Comparison of ENCODE assay signal across 17 cellular contexts in the genomic region with DNA sequence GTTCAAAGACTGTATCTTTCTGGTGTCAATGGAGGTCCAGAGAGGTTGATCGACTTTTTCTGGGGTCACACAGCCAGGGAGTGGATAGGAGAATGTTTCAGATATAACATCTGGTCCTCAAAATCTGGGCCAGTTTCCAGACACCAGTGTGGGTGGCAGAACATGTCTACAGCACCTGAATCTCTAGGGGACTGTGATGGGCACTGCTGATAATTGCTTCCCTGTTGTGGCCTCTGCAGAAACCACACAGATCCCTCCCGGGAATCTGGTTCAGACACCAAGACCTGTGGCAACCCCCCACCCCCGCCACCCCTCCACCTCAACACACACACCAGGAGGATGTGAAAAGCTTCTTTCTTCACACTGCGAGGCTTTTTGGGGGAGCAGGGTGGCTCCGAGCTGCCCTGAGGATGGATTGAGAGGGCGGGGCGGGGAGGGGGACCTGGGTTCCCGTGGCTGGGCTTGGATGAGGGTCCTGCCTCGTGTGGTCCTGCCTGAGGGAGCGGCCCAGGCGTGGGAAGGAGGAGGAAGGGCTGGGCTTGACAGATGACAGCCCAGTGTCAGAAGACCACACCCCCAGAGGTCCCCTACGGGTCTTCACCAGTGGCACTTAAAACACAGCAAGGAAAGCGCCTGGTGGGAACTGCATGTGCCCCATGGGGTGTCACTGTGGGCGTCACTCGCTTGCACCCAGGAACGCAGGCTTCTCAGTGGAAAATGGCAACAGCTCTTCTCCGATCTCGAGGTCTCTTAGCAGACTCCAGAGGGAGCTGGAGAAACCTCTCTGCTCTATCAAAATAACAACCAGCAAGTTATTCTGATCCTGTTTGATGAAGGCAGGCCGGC. TPM values are rescaled to one million over a fixed set of nuclear protein-coding genes. Genes with fewer than 3 reads are reported as not detected.
DNase-seq lines count a peak whose midpoint lies in the region; ATAC-seq and TF ChIP-seq lines count a peak whose summit lies in the region.
"Had no signal": no experiment of that assay in that cellular context is flagged by ENCODE, and none has a peak within 500 bp of the region (broad histone marks: within the 10 kb centered on the region; RNA-seq: fewer than 3 reads in every experiment).

No MANE protein-coding gene starts in this region.

- no peak overlapping the region for H3K4me3 Mint-ChIP-seq in CD4-positive, alpha-beta memory T cell
- H3K4me3 Mint-ChIP-seq: activated naive CD4-positive, alpha-beta T cell treated with anti-CD3 and anti-CD28 coated beads, Interleukin-2, amount 10 ng/mL, durations not matched to agents 7 days and 5 days had no signal

- H3K4me1 Mint-ChIP-seq in CD4-positive, alpha-beta memory T cell: no peaks in the 10 kb centered on the region

- no peak for TF ChIP-seq POLR2A in transverse colon (IDR thresholded peaks at IDR 0.05)

- ATAC-seq in Panc1: 0 out of 2 replicates have a peak, but pooled peaks have one; percentile 36
- ATAC-seq: HepG2 had no signal

- no peak overlapping the region for H3K27ac ChIP-seq in HEK293 (ENCODE audit: extremely low read depth, low read depth, low read length)
- H3K27ac ChIP-seq in Panc1 (ENCODE audit: low read length): peak overlapping the region; percentile 18; the same call in 1 of the 2 replicates
- no peak overlapping the region for H3K27ac ChIP-seq in CD4-positive, alpha-beta memory T cell (ENCODE audit: low read depth, low read length)
- H3K27ac ChIP-seq in transverse colon: no peak overlapping the region
- H3K27ac ChIP-seq: esophagus squamous epithelium, pancreas, thoracic aorta had no signal

- no peak overlapping the region for H3K27ac Mint-ChIP-seq in CD4-positive, alpha-beta memory T cell
- H3K27ac Mint-ChIP-seq: activated naive CD4-positive, alpha-beta T cell treated with anti-CD3 and anti-CD28 coated beads, Interleukin-2, amount 10 ng/mL, durations not matched to agents 7 days and 5 days had no signal

- WGBS in transverse colon (ENCODE audit: low coverage in 1 of 2), 2 donors: 50 to 57% methylated on average over 2 to 16 of the region's 19 CpGs

- TF ChIP-seq EP300 in transverse colon (IDR thresholded peaks at IDR 0.05; ENCODE audit: low read depth): no peak

- H3K4me3 ChIP-seq in HEK293 (ENCODE audit: low read depth, low read length) (no peak overlapping the region), Panc1 (ENCODE audit: low read depth in 2 of 2, low read length in 2 of 2) (no peak overlapping the region), fibroblast of the aortic adventitia (ENCODE audit: low read depth, low read length) (no peak overlapping the region), transverse colon (no peak overlapping the region)
- no peak overlapping the region for H3K4me3 ChIP-seq in CD4-positive, alpha-beta memory T cell (ENCODE audit: low read length in 2 of 2)
- H3K4me3 ChIP-seq: esophagus squamous epithelium, pancreas, thoracic aorta had no signal

- H3K27me3 Mint-ChIP-seq in CD4-positive, alpha-beta memory T cell: peaks cover 31 to 49% of the 10 kb centered on the region in 2 donors

- DNase-seq in ACHN: peak; percentile 12
- DNase-seq in Panc1 (ENCODE audit: low read depth, low spot score): no peak
- DNase-seq in fibroblast of the aortic adventitia (ENCODE audit: low read depth): peak; percentile 30
- no peak for DNase-seq in hepatic stellate cell (ENCODE audit: low spot score)
- DNase-seq in CD4-positive, alpha-beta memory T cell: no peak
- DNase-seq in transverse colon: no peak
- no peak for DNase-seq in activated T-cell treated with anti-CD3 and anti-CD28 coated beads for 4 hours
- DNase-seq: activated CD4-positive, alpha-beta T cell treated with anti-CD3 and anti-CD28 coated beads for 48 hours; activated naive CD4-positive, alpha-beta T cell treated with anti-CD3 and anti-CD28 coated beads, Interleukin-2, amount 10 ng/mL, durations not matched to agents 7 days and 5 days; esophagus squamous epithelium; kidney glomerular epithelial cell; stimulated activated CD4-positive, alpha-beta T cell treated with anti-CD3 and anti-CD28 coated beads, Interleukin-2, amount 100 ng/mL, for 48 hours; T-helper 2 cell had no signal

- no TSS peak for BruUV-seq in Panc1 (replicated peaks; lab: Mats Ljungman, UMichigan)

- H3K27me3 ChIP-seq in Panc1 (ENCODE audit: control insufficient read depth, insufficient read depth, low read length) (no peaks in the 10 kb centered on the region), transverse colon (peaks cover 55% of the 10 kb centered on the region)
- peaks cover 9% of the 10 kb centered on the region for H3K27me3 ChIP-seq in CD4-positive, alpha-beta memory T cell (ENCODE audit: insufficient read depth, low read length)

- H3K36me3 ChIP-seq in HEK293 (ENCODE audit: control insufficient read depth in 2 of 2, insufficient read depth in 1 of 2, low read length in 2 of 2) (no peaks in the 10 kb centered on the region), Panc1 (ENCODE audit: control insufficient read depth, insufficient read depth, low read length) (no peaks in the 10 kb centered on the region), transverse colon (no peaks in the 10 kb centered on the region)
- H3K36me3 ChIP-seq in CD4-positive, alpha-beta memory T cell (ENCODE audit: insufficient read depth, low read length): no peaks in the 10 kb centered on the region
- H3K36me3 ChIP-seq: esophagus squamous epithelium, pancreas, thoracic aorta had no signal

- POLR2A ChIA-PET in HEK293 (lab: Yijun Ruan, JAX) (no interaction called here), Panc1 (lab: Charles Lee) (no interaction called here)
- POLR2A ChIA-PET in CD4-positive, alpha-beta memory T cell (lab: Charles Lee; ENCODE audit: partially characterized antibody): no interaction called here

- intact Hi-C loops in Panc1 (cut with micrococcal nuclease; ENCODE audit: unreplicated experiment): no loop called here
- intact Hi-C loops in CD4-positive, alpha-beta memory T cell (cut with micrococcal nuclease): no loop called here
- intact Hi-C loops in transverse colon (cut with DNase I; ENCODE audit: low total_unique reads): no loop called here

- H3K9me3 ChIP-seq in HEK293 (ENCODE audit: control insufficient read depth, insufficient read depth, low read depth, low read length) (no peaks in the 10 kb centered on the region), Panc1 (ENCODE audit: control insufficient read depth, insufficient read depth, low read depth, low read length) (peaks cover 7% of the 10 kb centered on the region; the same call in 1 of the 2 replicates), transverse colon (no peaks in the 10 kb centered on the region)
- no peaks in the 10 kb centered on the region for H3K9me3 ChIP-seq in CD4-positive, alpha-beta memory T cell (ENCODE audit: control insufficient read depth in 1 of 2, low read length in 2 of 2)
- H3K9me3 ChIP-seq: pancreas, thoracic aorta had no signal

- in situ Hi-C loops in ACHN (cut with HindIII; ENCODE audit: low pct_ligation_motif_present, low pct_unique_long_range_greater_than_20kb, low sequenced_read_pairs) (no loop called here), Panc1 (cut with HindIII; ENCODE audit: low pct_unique_long_range_greater_than_20kb, low sequenced_read_pairs) (no loop called here), transverse colon (cut with MboI; ENCODE audit: low pct_ligation_motif_present in 1 of 4, low pct_unique_long_range_greater_than_20kb in 1 of 4, low sequenced_read_pairs in 3 of 4) (loop anchor here (25.0 kb wide), 2 partner anchors 189 to 214 kb away; no protein-coding TSS in a partner anchor)

- H3K36me3 Mint-ChIP-seq in CD4-positive, alpha-beta memory T cell: no peaks in the 10 kb centered on the region
- H3K36me3 Mint-ChIP-seq: activated naive CD4-positive, alpha-beta T cell treated with anti-CD3 and anti-CD28 coated beads, Interleukin-2, amount 10 ng/mL, durations not matched to agents 7 days and 5 days had no signal

- CTCF ChIA-PET in HEK293 (lab: Yijun Ruan, JAX) (interaction anchor here (0.6 to 3.4 kb wide), 9 partner anchors 20 to 226 kb away, joined by 3 to 14 read pairs (median 4); no protein-coding TSS in a partner anchor), Panc1 (lab: Charles Lee) (interaction anchor here (0.6 to 1.6 kb wide), 3 partner anchors 35 to 220 kb away, joined by 3 to 5 read pairs (median 3); no protein-coding TSS in a partner anchor)
- CTCF ChIA-PET in CD4-positive, alpha-beta memory T cell (lab: Charles Lee; ENCODE audit: partially characterized antibody): no interaction called here

- peaks cover 9% of the 10 kb centered on the region; the same call in 1 of the 2 replicates for H3K4me1 ChIP-seq in HEK293 (ENCODE audit: control insufficient read depth, insufficient read depth, low read length)
- peaks cover 35% of the 10 kb centered on the region for H3K4me1 ChIP-seq in Panc1 (ENCODE audit: control insufficient read depth, insufficient read depth, low read length)
- no peaks in the 10 kb centered on the region for H3K4me1 ChIP-seq in CD4-positive, alpha-beta memory T cell (ENCODE audit: insufficient read depth, low read length)
- peaks cover 0 to 14% (median 6%) of the 10 kb centered on the region in 4 donors for H3K4me1 ChIP-seq in transverse colon
- H3K4me1 ChIP-seq: pancreas had no signal

- H3K9me3 Mint-ChIP-seq in CD4-positive, alpha-beta memory T cell: peaks cover 0 to 7% (median 0%) of the 10 kb centered on the region in 8 donors
- H3K9me3 Mint-ChIP-seq: activated naive CD4-positive, alpha-beta T cell treated with anti-CD3 and anti-CD28 coated beads, Interleukin-2, amount 10 ng/mL, durations not matched to agents 7 days and 5 days had no signal

- TF ChIP-seq CTCF in HEK293 (tag by site-specific recombination; IDR thresholded peaks at IDR 0.05) (no peak), Panc1 (IDR thresholded peaks at IDR 0.05) (no peak), fibroblast of the aortic adventitia (IDR thresholded peaks at IDR 0.05; ENCODE audit: insufficient read depth, low read length) (peak; percentile 27), transverse colon (IDR thresholded peaks at IDR 0.05) (no peak)

TF ChIP-seq in HEK293, 187 proteins besides CTCF, POLR2A, EP300 and RAD21 (continues in another document):
- TF ChIP-seq ZBTB17 (tag by site-specific recombination; IDR thresholded peaks at IDR 0.05): 0 out of 2 replicates have a peak, but pooled peaks have one; percentile 19
- TF ChIP-seq ZNF768 (tag by site-specific recombination; IDR thresholded peaks at IDR 0.05): 0 out of 2 replicates have a peak, but pooled peaks have one; percentile 38

RNA-seq across cellular contexts. Expression of a gene that starts 55.2 kb away (rescaled TPM):
- total RNA-seq in Panc1 (2021; ENCODE audit: unreplicated experiment): 45.9 TPM
- polyA plus RNA-seq in Panc1 (2012; ENCODE audit: insufficient read length): 22.9 TPM
- total RNA-seq in fibroblast of the aortic adventitia (ENCODE audit: low replicate concordance): 4.4 and 32.5 TPM in 2 replicates
- total RNA-seq in CD4-positive, alpha-beta memory T cell: 1 to 10 TPM in 1 of 2 experiments, under 1 TPM in 1; 0.69 to 1.0 TPM
- polyA plus RNA-seq in CD4-positive, alpha-beta memory T cell: under 1 TPM in 1 of 2 donors, not detected in 1; 0.39 TPM
- 1 to 10 TPM in 2 of 4 donors, under 1 TPM in 1, not detected in 1; 0.41 to 4.1 (median 2.2) TPM for total RNA-seq in transverse colon

RNA-seq across cellular contexts. Expression of a gene that starts 55.2 kb away (rescaled TPM):
- 64.3 TPM for total RNA-seq in Panc1 (2021; ENCODE audit: unreplicated experiment)
- polyA plus RNA-seq in Panc1 (2012; ENCODE audit: insufficient read length): 61.7 TPM
- 26.8 and 119 TPM in 2 replicates for total RNA-seq in fibroblast of the aortic adventitia (ENCODE audit: low replicate concordance)
- total RNA-seq in CD4-positive, alpha-beta memory T cell: 10 to 100 TPM; 81.5 to 86.8 TPM
- 10 to 100 TPM in 1 of 2 donors, 1 to 10 TPM in 1; 8.0 to 21.2 TPM for polyA plus RNA-seq in CD4-positive, alpha-beta memory T cell
- 10 to 100 TPM; 29.6 to 91.3 (median 37.9) TPM for total RNA-seq in transverse colon

Comparison
In these comparisons a context has a peak if more than half of its experiments do, and no peak if none do; other contexts are left out.
1. DNase-seq: peak in ACHN (single experiment) and fibroblast of the aortic adventitia (single experiment); none in Panc1 (single experiment), hepatic stellate cell (single experiment), CD4-positive, alpha-beta memory T cell (0 of 5), transverse colon (single experiment) and activated T-cell treated with anti-CD3 and anti-CD28 coated beads for 4 hours (single experiment).
2. in situ Hi-C loops: an anchor here in transverse colon (25.0 kb wide); none called in ACHN and Panc1.